1 cellular context compared by ENCODE assay signal in the genomic region with DNA sequence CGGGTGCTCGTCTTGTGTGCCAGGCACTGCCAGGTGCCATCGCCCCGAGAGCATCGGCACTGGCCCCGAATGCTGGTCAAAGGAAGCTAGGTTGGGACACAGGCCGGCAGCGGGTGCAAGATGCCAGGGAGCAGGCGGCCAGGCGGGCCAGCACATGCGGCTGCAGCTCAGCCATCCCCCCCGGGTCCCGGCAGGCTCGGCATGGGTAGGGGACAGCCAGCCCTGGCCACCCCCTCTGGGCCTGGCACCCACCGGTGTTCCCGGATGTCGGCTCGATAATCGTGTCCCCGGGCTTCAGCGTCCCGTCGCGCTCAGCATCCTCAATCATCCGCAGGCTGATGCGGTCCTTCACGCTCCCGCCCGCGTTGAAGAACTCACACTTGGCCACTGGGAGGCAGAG. TPM values are rescaled to one million over a fixed set of nuclear protein-coding genes. Genes with fewer than 3 reads are reported as not detected.
"Had no signal": no experiment of that assay in that cellular context is flagged by ENCODE, and none has a peak within 500 bp of the region (broad histone marks: within the 10 kb centered on the region; RNA-seq: fewer than 3 reads in every experiment).

No MANE protein-coding gene starts in this region.

RNA-seq across cellular contexts. Expression of a gene that starts 9.6 kb away (rescaled TPM):
- total RNA-seq: mononuclear cell had no signal
